In genomic region chr10:130326954-130327353, GRCh38 we compare ENCODE assay signal across 10 cellular contexts.
"Had no signal": no experiment of that assay in that cellular context is flagged by ENCODE, and none has a peak within 500 bp of the region (broad histone marks: within the 10 kb centered on the region; RNA-seq: fewer than 3 reads in every experiment).

No MANE protein-coding gene starts in this region.

- H3K27ac ChIP-seq: GM23248, HL-60, KMS-11 had no signal

- DNase-seq: GM23248, GOT3, H7, HFFc6, KBM-7 had no signal

- H3K4me1 ChIP-seq: HAP-1 had no signal

- ATAC-seq: HCT116, HepG2 had no signal

- H3K9me3 ChIP-seq: HAP-1 had no signal

- H3K36me3 ChIP-seq: HAP-1 had no signal

- H3K4me3 ChIP-seq: GM23248, HAP-1 had no signal
